8 cellular contexts compared by ENCODE assay signal in genomic region chr3:150763122-150763840, GRCh38. TPM values are rescaled to one million over a fixed set of nuclear protein-coding genes. Genes with fewer than 3 reads are reported as not detected.
A peak's percentile ranks its signal among the peaks of the same experiment; 100 is the strongest.
DNase-seq lines count a peak whose midpoint lies in the region; ATAC-seq, FAIRE-seq and TF ChIP-seq lines count a peak whose summit lies in the region.

Gene SIAH2, minus strand, starts transcription at chr3:150763169. Its CDS starts 320 bp downstream, at chr3:150762849.

- peak within 1 kb of the TSS; percentile 52; the same call in 1 of the 2 replicates for H2BK12ac ChIP-seq in H1 (ENCODE audit: low read depth, low read length)

- TF ChIP-seq POLR2A in H1 (IDR thresholded peaks at IDR 0.05; ENCODE audit: control extremely low read depth in 1 of 2, low read depth in 2 of 2, low read length in 2 of 2): no peak

- peak within 1 kb of the TSS; percentile 84 to 99 for H3K4me2 ChIP-seq in H1 (ENCODE audit: insufficient read depth in 1 of 2, low read depth in 2 of 2, low read length in 2 of 2)

- H2BK15ac ChIP-seq in H1 (ENCODE audit: low read length): no peak within 1 kb of the TSS

- peaks cover 0 to 7% (median 3%) of the 10 kb centered on the region in 4 experiments; a peak in 4 of 7 replicates for H3K27me3 ChIP-seq in H1 (replicated peaks in 1 of 4; ENCODE audit: control insufficient read depth in 3 of 4, extremely low read depth in 1 of 4, insufficient read depth in 3 of 4, low read length in 3 of 4)

- H3K79me2 ChIP-seq in H1 (ENCODE audit: control insufficient read depth in 1 of 2, insufficient read depth in 2 of 2, low read length in 2 of 2): peaks cover 0 to 14% of the 10 kb centered on the region in 2 experiments; a peak in 2 of 4 replicates

- H2BK120ac ChIP-seq in H1 (replicated peaks; ENCODE audit: low read depth, low read length): no peak within 1 kb of the TSS

- FAIRE-seq in H1 (lab: Jason Lieb, UNC): no peak

- H2BK20ac ChIP-seq in H1 (ENCODE audit: low read length): no peak within 1 kb of the TSS

- H3K4ac ChIP-seq in H1 (replicated peaks; ENCODE audit: insufficient read length, low read depth, low read length): no peak within 1 kb of the TSS

- peak within 1 kb of the TSS; percentile 64 to 79 (median 76) for H3K4me3 ChIP-seq in H1 (ENCODE audit: extremely low read depth in 1 of 4, insufficient read depth in 2 of 4, low read depth in 3 of 4, low read length in 4 of 4)

- H3K9me3 ChIP-seq in H1 (ENCODE audit: insufficient read depth in 2 of 2, low read depth in 1 of 2, low read length in 1 of 2): no peaks in the 10 kb centered on the region

- H3K23me2 ChIP-seq in H1 (ENCODE audit: low read depth, low read length): peaks cover 9% of the 10 kb centered on the region

- 0 out of 4 replicates have a peak, but pooled peaks of 1 of the 3 experiments have one; percentile 11 for TF ChIP-seq CTCF in H1 (IDR thresholded peaks at IDR 0.05; ENCODE audit: control extremely low read depth in 1 of 3, insufficient read depth in 1 of 3, low read depth in 1 of 3, low read length in 3 of 3)

- H3K36me3 ChIP-seq in H1 (ENCODE audit: control insufficient read depth in 2 of 4, insufficient read depth in 4 of 4, low read length in 3 of 4): no peaks in the 10 kb centered on the region

- no peak within 1 kb of the TSS for H4K91ac ChIP-seq in H1 (replicated peaks; ENCODE audit: insufficient read length, low read length)

- no peaks in the 10 kb centered on the region for H4K20me1 ChIP-seq in H1 (replicated peaks in 1 of 2; ENCODE audit: control insufficient read depth in 1 of 2, insufficient read depth in 2 of 2, low read length in 2 of 2)

- CTCF ChIA-PET in H1 (lab: Charles Lee; ENCODE audit: partially characterized antibody): interaction anchor here (0.6 to 4.8 kb wide), 12 partner anchors 11 to 393 kb away, joined by 3 to 23 read pairs (median 3); no protein-coding TSS in a partner anchor

- 2% methylated on average over 44 of the region's 70 CpGs; no CpG with 5 or more reads in 1 of the 2 experiments for WGBS in H1 (ENCODE audit: extremely low coverage in 1 of 2, insufficient coverage in 1 of 2, insufficient read length in 1 of 2, insufficient replicate concordance in 2 of 2, low coverage in 1 of 2, low lambda C conversion rate in 2 of 2, missing lambda C conversion rate in 1 of 2), 2 experiments

- no peaks in the 10 kb centered on the region; the same call in 1 of the 2 replicates for H3K79me1 ChIP-seq in H1 (ENCODE audit: low read depth, low read length)

- ATAC-seq in GM19467 (IDR thresholded peaks at IDR 0.05; ENCODE audit: unreplicated experiment): peak; percentile 58

- H3K18ac ChIP-seq in H1 (ENCODE audit: extremely low read depth, low read length): peak within 1 kb of the TSS; percentile 85

- POLR2A ChIA-PET in H1 (lab: Charles Lee; ENCODE audit: partially characterized antibody): interaction anchor here (0.7 to 3.0 kb wide), 12 partner anchors 10 to 156 kb away, joined by 3 to 13 read pairs (median 3); no protein-coding TSS in a partner anchor

- H3K27ac ChIP-seq in H1 (ENCODE audit: low read depth, low read length): no peak within 1 kb of the TSS

- H2AK5ac ChIP-seq in H1 (ENCODE audit: low read depth, low read length): no peak within 1 kb of the TSS

- DNase-seq in CMK (ENCODE audit: low read depth) (peak; percentile 69), HS-5 (ENCODE audit: low read depth) (peak; percentile 83), NOMO-1 treated with dmso at 0.1 percent for 144 hours (lab: John Stamatoyannopoulos, UW; ENCODE audit: unreplicated experiment) (peak; percentile 98), H1 (ENCODE audit: low read depth in 1 of 2, low spot score in 2 of 2) (peak in 1 of 2 experiments; percentile 81), mesenteric fat pad (ENCODE audit: low spot score) (peak; percentile 98)
- DNase-seq in activated CD8-positive, alpha-beta memory T cell treated with anti-CD3 and anti-CD28 coated beads for 48 hours (ENCODE audit: low read depth in 2 of 3, low spot score in 2 of 3): peak; percentile 79 to 88 (median 82)
- DNase-seq in stimulated activated CD8-positive, alpha-beta memory T cell treated with anti-CD3 and anti-CD28 coated beads, Interleukin-15, amount 100 ng/mL, for 1 hour (ENCODE audit: low read depth): peak; percentile 81

- no peak for TF ChIP-seq RAD21 in H1 (IDR thresholded peaks at IDR 0.05 in 1 of 2, conservative IDR thresholded peaks at IDR 0.05 in 1 of 2; ENCODE audit: low read depth in 2 of 2, low read length in 2 of 2)

- H2BK5ac ChIP-seq in H1 (ENCODE audit: low read depth, low read length): no peak within 1 kb of the TSS; the same call in 1 of the 2 replicates

- peak in 1 of 2 experiments; percentile 44; a peak in 1 of 3 replicates for TF ChIP-seq EP300 in H1 (IDR thresholded peaks at IDR 0.05; ENCODE audit: borderline replicate concordance in 1 of 2, low read depth in 2 of 2, low read length in 2 of 2)

- no peak within 1 kb of the TSS for H3K23ac ChIP-seq in H1 (ENCODE audit: insufficient read length)

- peaks cover 5 to 12% (median 10%) of the 10 kb centered on the region in 4 experiments; a peak in 5 of 7 replicates for H3K4me1 ChIP-seq in H1 (replicated peaks in 1 of 4; ENCODE audit: control insufficient read depth in 3 of 4, insufficient read depth in 4 of 4, low read length in 3 of 4)

- peak within 1 kb of the TSS; percentile 83; the same call in 1 of the 2 replicates for H2AFZ ChIP-seq in H1 (ENCODE audit: low read length)

- no peak within 1 kb of the TSS for H3K56ac ChIP-seq in H1 (replicated peaks; ENCODE audit: insufficient read length, low read depth, low read length)

- peak within 1 kb of the TSS; percentile 74 for H4K8ac ChIP-seq in H1 (ENCODE audit: extremely low read depth, insufficient read depth, low read length)

- peak within 1 kb of the TSS; percentile 45 for H4K5ac ChIP-seq in H1 (ENCODE audit: insufficient read length, low read depth, low read length)

- H3K9ac ChIP-seq in H1 (replicated peaks in 1 of 4; ENCODE audit: extremely low read depth in 1 of 4, low read depth in 3 of 4, low read length in 3 of 4): peak within 1 kb of the TSS; percentile 44 to 81 (median 60)

- H3K14ac ChIP-seq in H1 (ENCODE audit: insufficient read length): no peak within 1 kb of the TSS

TF ChIP-seq in H1, 55 proteins besides CTCF, POLR2A, EP300 and RAD21 (continues in another document):
- TF ChIP-seq ATF3 (IDR thresholded peaks at IDR 0.05; ENCODE audit: insufficient read depth, low read depth, low read length) (no peak), SIRT6 (IDR thresholded peaks at IDR 0.05; ENCODE audit: low read length) (no peak), POLR2AphosphoS5 (IDR thresholded peaks at IDR 0.05; ENCODE audit: low read depth, low read length) (no peak), NANOG (IDR thresholded peaks at IDR 0.05; ENCODE audit: insufficient read depth, low read depth, low read length, poor library complexity, severe bottlenecking) (no peak), JUN (IDR thresholded peaks at IDR 0.05; ENCODE audit: low read depth, low read length) (no peak), USF2 (IDR thresholded peaks at IDR 0.05; ENCODE audit: low read length) (no peak), TEAD4 (IDR thresholded peaks at IDR 0.05; ENCODE audit: low read depth, low read length) (no peak), CBX8 (IDR thresholded peaks at IDR 0.05; ENCODE audit: borderline replicate concordance, low read depth, low read length) (no peak), HDAC2 (IDR thresholded peaks at IDR 0.05; ENCODE audit: borderline replicate concordance in 1 of 2, low read depth in 2 of 2, low read length in 2 of 2) (peak in 1 of 2 experiments; percentile 65; a peak in 1 of 4 replicates), TCF12 (IDR thresholded peaks at IDR 0.05; ENCODE audit: low read depth, low read length) (no peak), CREB1 (IDR thresholded peaks at IDR 0.05) (peak; percentile 70), EZH2 (IDR thresholded peaks at IDR 0.05; ENCODE audit: low read depth, low read length, severe bottlenecking) (no peak), KDM5A (IDR thresholded peaks at IDR 0.05; ENCODE audit: low read length) (no peak), RFX5 (IDR thresholded peaks at IDR 0.05; ENCODE audit: borderline replicate concordance, low read depth, low read length) (no peak), FOSL1 (IDR thresholded peaks at IDR 0.05; ENCODE audit: insufficient read depth, low read depth, low read length) (no peak), ATF2 (IDR thresholded peaks at IDR 0.05; ENCODE audit: low read length) (no peak), PHF8 (conservative IDR thresholded peaks at IDR 0.05; ENCODE audit: low read depth, low read length) (no peak)

RNA-seq across cellular contexts. Expression of gene SIAH2, which starts in this region (rescaled TPM):
- total RNA-seq in H1 (2021; fragmentation: NEBNext Ultra II Directional; extraction: Animal tissue kit (Norgen Biotek cat#: 25700)): 21.8 and 23.9 TPM in 2 replicates
- polyA plus RNA-seq in H1 (2011; rRNA removed): 34.2 and 56.7 TPM in 2 replicates
- polyA plus RNA-seq in H1 (2011; cell fraction: cytosol; rRNA removed): 35.7 TPM
- 48.2 TPM for polyA plus RNA-seq in H1 (2011; cell fraction: nucleus; rRNA removed)
- polyA plus RNA-seq in H1 (2012, experiment 1 of 2): 15.1 to 24.0 TPM (median 20.1 TPM) in 4 replicates
- 19.3 TPM for polyA plus RNA-seq in H1 (2012, experiment 2 of 2)
- polyA plus RNA-seq in H1 (2013, experiment 1 of 2): 20.2 TPM
- polyA plus RNA-seq in H1 (2013, experiment 2 of 2): 19.2 TPM
- 46.4 and 70.7 TPM in 2 replicates for polyA minus RNA-seq in H1 (2011; rRNA and poly(A)+ RNA removed)
- 20.7 TPM for polyA minus RNA-seq in H1 (2011; cell fraction: cytosol; rRNA and poly(A)+ RNA removed)
- 12.0 TPM for polyA minus RNA-seq in H1 (2011; cell fraction: nucleus; rRNA and poly(A)+ RNA removed)
- 26.9 TPM for total RNA-seq in mesenteric fat pad
